In genomic region chr16:83837566-83837965, GRCh38 we compare ENCODE assay signal across 31 cellular contexts.
"Had no signal": no experiment of that assay in that cellular context is flagged by ENCODE, and none has a peak within 500 bp of the region (broad histone marks: within the 10 kb centered on the region; RNA-seq: fewer than 3 reads in every experiment).

No MANE protein-coding gene starts in this region.

- H3K4me1 ChIP-seq: adrenal gland, body of pancreas had no signal

- H3K27ac Mint-ChIP-seq: activated B cell treated with CpG ODN at 0.5 μM for 24 hours; activated CD8-positive, alpha-beta T cell treated with anti-CD3 and anti-CD28 coated beads for 36 hours; activated naive CD8-positive, alpha-beta T cell treated with anti-CD3 and anti-CD28 coated beads for 36 hours; activated naive CD8-positive, alpha-beta T cell treated with anti-CD3 and anti-CD28 coated beads, Interleukin-2, amount 50 U/mL, for 24 hours; activated T-helper 17 cell treated with anti-CD3 and anti-CD28 coated beads, Interleukin-2, amount 50 U/mL, for 72 hours had no signal

- H3K4me3 Mint-ChIP-seq: activated B cell treated with CpG ODN at 0.5 μM for 24 hours; activated CD8-positive, alpha-beta T cell treated with anti-CD3 and anti-CD28 coated beads for 36 hours; activated naive CD4-positive, alpha-beta T cell treated with anti-CD3 and anti-CD28 coated beads, Interleukin-2, amount 50 U/mL, for 24 hours; activated naive CD8-positive, alpha-beta T cell treated with anti-CD3 and anti-CD28 coated beads for 36 hours; activated naive CD8-positive, alpha-beta T cell treated with anti-CD3 and anti-CD28 coated beads, Interleukin-2, amount 50 U/mL, for 24 hours; activated T-cell treated with anti-CD3 and anti-CD28 coated beads, Interleukin-2, amount 50 U/mL, for 4 hours; activated T-helper 17 cell treated with anti-CD3 and anti-CD28 coated beads, Interleukin-2, amount 50 U/mL, for 72 hours; effector memory CD8-positive, alpha-beta T cell had no signal

- DNase-seq: activated B cell treated with CpG ODN at 0.5 μM for 24 hours; activated CD4-positive, alpha-beta T cell treated with anti-CD3 and anti-CD28 coated beads for 48 hours; activated CD4-positive, alpha-beta T cell treated with anti-CD3 and anti-CD28 coated beads, Interleukin-2, amount 50 U/mL, for 1 hour; activated CD4-positive, alpha-beta T cell treated with anti-CD3 and anti-CD28 coated beads, Interleukin-2, amount 50 U/mL, for 48 hours; activated CD8-positive, alpha-beta memory T cell treated with anti-CD3 and anti-CD28 coated beads for 24 hours; activated CD8-positive, alpha-beta T cell treated with anti-CD3 and anti-CD28 coated beads for 36 hours; activated effector memory CD4-positive, alpha-beta T cell treated with Interleukin-2 at 50 U/mL for 16 hours; activated gamma-delta T cell treated with Interleukin-2 at 50 U/mL for 16 hours; activated naive CD4-positive, alpha-beta T cell treated with Interleukin-2 at 50 U/mL for 16 hours; activated naive CD8-positive, alpha-beta T cell treated with anti-CD3 and anti-CD28 coated beads for 36 hours; activated naive CD8-positive, alpha-beta T cell treated with anti-CD3 and anti-CD28 coated beads, Interleukin-2, amount 50 U/mL, for 24 hours; activated T-cell treated with anti-CD3 and anti-CD28 coated beads, Interleukin-2, amount 50 U/mL, for 4 hours; adrenal gland; amygdala; aorta; body of pancreas; caudate nucleus; cortex of kidney; dermis blood vessel endothelial cell; effector CD4-positive, alpha-beta T cell; effector memory CD8-positive, alpha-beta T cell; erythroblast; foreskin keratinocyte; T-helper 2 cell had no signal

- H3K27me3 ChIP-seq: adrenal gland, body of pancreas, esophagus muscularis mucosa, gastroesophageal sphincter had no signal

- H3K9me3 ChIP-seq: adrenal gland, body of pancreas, esophagus muscularis mucosa, gastroesophageal sphincter had no signal

- FAIRE-seq: colon had no signal

- H3K36me3 Mint-ChIP-seq: activated naive CD4-positive, alpha-beta T cell treated with anti-CD3 and anti-CD28 coated beads, Interleukin-2, amount 50 U/mL, for 24 hours; activated naive CD8-positive, alpha-beta T cell treated with anti-CD3 and anti-CD28 coated beads for 36 hours had no signal

- H3K4me3 ChIP-seq: adrenal gland, body of pancreas, esophagus muscularis mucosa, gastroesophageal sphincter had no signal

- H3K27ac ChIP-seq: adrenal gland, body of pancreas, esophagus muscularis mucosa, foreskin keratinocyte, gastroesophageal sphincter, VCaP had no signal

- H3K36me3 ChIP-seq: adrenal gland, esophagus muscularis mucosa, gastroesophageal sphincter had no signal

- H3K9me3 Mint-ChIP-seq: activated B cell treated with CpG ODN at 0.5 μM for 24 hours; activated CD8-positive, alpha-beta T cell treated with anti-CD3 and anti-CD28 coated beads for 36 hours; activated naive CD4-positive, alpha-beta T cell treated with anti-CD3 and anti-CD28 coated beads, Interleukin-2, amount 50 U/mL, for 24 hours; activated naive CD8-positive, alpha-beta T cell treated with anti-CD3 and anti-CD28 coated beads for 36 hours; activated naive CD8-positive, alpha-beta T cell treated with anti-CD3 and anti-CD28 coated beads, Interleukin-2, amount 50 U/mL, for 24 hours; activated T-cell treated with anti-CD3 and anti-CD28 coated beads, Interleukin-2, amount 50 U/mL, for 4 hours; activated T-helper 17 cell treated with anti-CD3 and anti-CD28 coated beads, Interleukin-2, amount 50 U/mL, for 72 hours; effector memory CD8-positive, alpha-beta T cell had no signal

- ATAC-seq: activated CD4-positive, CD25-positive, alpha-beta regulatory T cell treated with anti-CD3 and anti-CD28 coated beads, Interleukin-2, amount 50 U/mL, for 24 hours; activated CD8-positive, alpha-beta T cell treated with anti-CD3 and anti-CD28 coated beads for 36 hours; activated naive CD8-positive, alpha-beta T cell treated with anti-CD3 and anti-CD28 coated beads, Interleukin-2, amount 50 U/mL, for 24 hours; activated T-cell treated with anti-CD3 and anti-CD28 coated beads, Interleukin-2, amount 50 U/mL, for 4 hours; activated T-helper 17 cell treated with anti-CD3 and anti-CD28 coated beads, Interleukin-2, amount 50 U/mL, for 72 hours; body of pancreas; effector memory CD8-positive, alpha-beta T cell; foreskin keratinocyte; gastroesophageal sphincter had no signal
